Comparison of ENCODE assay signal across 8 cellular contexts in the genomic region with DNA sequence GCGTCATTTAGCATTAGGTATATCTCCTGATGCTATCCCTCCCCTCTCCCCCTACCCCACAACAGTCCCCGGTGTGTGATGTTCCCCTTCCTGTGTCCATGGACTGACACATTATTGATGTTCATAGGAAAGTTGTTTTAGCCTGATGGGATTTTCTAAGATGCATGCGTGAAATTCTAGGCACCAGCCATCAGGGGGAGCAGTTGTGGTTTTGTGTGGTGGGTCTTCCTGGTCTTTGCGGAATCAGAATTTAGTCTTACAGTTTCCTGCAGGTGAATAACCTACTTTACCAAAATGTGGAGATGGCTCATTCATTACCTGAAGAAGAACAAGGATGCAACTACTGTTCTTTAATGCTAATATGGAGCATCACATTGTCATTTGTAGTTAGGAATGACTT.
DNase-seq lines count a peak whose midpoint lies in the region; ATAC-seq and TF ChIP-seq lines count a peak whose summit lies in the region.

No MANE protein-coding gene starts in this region.

- H3K4me1 Mint-ChIP-seq in CD14-positive monocyte = no peaks in the 10 kb centered on the region

- ATAC-seq in HG02759 (IDR thresholded peaks at IDR 0.05; ENCODE audit: unreplicated experiment) = no peak

- TF ChIP-seq POLR2A in ovary (IDR thresholded peaks at IDR 0.05) = no peak

- 22% methylated on average over 4 of the region's 4 CpGs for WGBS in liver
- WGBS in ovary, 3 donors = 84 to 88% (median 88%) methylated on average over 4 of the region's 4 CpGs

- H3K4me3 Mint-ChIP-seq in CD14-positive monocyte = no peak overlapping the region

- intact Hi-C loops in CD14-positive monocyte (cut with micrococcal nuclease) = loop anchor here (5.0 to 10.0 kb wide), 3 partner anchors 456 to 631 kb away; a partner anchor contains a TSS
- intact Hi-C loops in ovary (cut with DNase I) = no loop called here

- H3K27ac Mint-ChIP-seq in CD14-positive monocyte = no peak overlapping the region

- in situ Hi-C loops in astrocyte of the spinal cord (cut with HindIII; ENCODE audit: low sequenced_read_pairs) = no loop called here

- H3K4me3 ChIP-seq in GM12865 (ENCODE audit: low read depth, low read length) (no peak overlapping the region), astrocyte of the spinal cord (ENCODE audit: low read depth, low read length) (no peak overlapping the region), liver (ENCODE audit: low read depth in 1 of 3, low read length in 3 of 3) (no peak overlapping the region), ovary (no peak overlapping the region)

- H3K27ac ChIP-seq in liver (ENCODE audit: low read depth in 1 of 2, low read length in 2 of 2) (no peak overlapping the region), ovary (no peak overlapping the region)

- H3K27me3 ChIP-seq in liver (ENCODE audit: control insufficient read depth in 4 of 4, insufficient read depth in 4 of 4, low read length in 3 of 4) (peaks cover 0 to 5% (median 0%) of the 10 kb centered on the region in 4 donors), ovary (no peaks in the 10 kb centered on the region)

- TF ChIP-seq CTCF in CD14-positive monocyte (IDR thresholded peaks at IDR 0.05) = peak; percentile 76
- peak; percentile 65 for TF ChIP-seq CTCF in GM12865 (IDR thresholded peaks at IDR 0.05; ENCODE audit: insufficient read depth, low read depth, low read length, missing control alignments)
- peak; percentile 67 for TF ChIP-seq CTCF in astrocyte of the spinal cord (IDR thresholded peaks at IDR 0.05; ENCODE audit: low read depth, low read length)
- peak; percentile 70 for TF ChIP-seq CTCF in liver (IDR thresholded peaks at IDR 0.05; ENCODE audit: low read depth, low read length, missing input control)
- no peak for TF ChIP-seq CTCF in ovary (IDR thresholded peaks at IDR 0.05)

- TF ChIP-seq RAD21 in liver (IDR thresholded peaks at IDR 0.05) = peak; percentile 82 to 86

- H3K4me1 ChIP-seq in liver (ENCODE audit: control insufficient read depth in 4 of 4, insufficient read depth in 4 of 4, low read length in 3 of 4) (no peaks in the 10 kb centered on the region), ovary (ENCODE audit: insufficient read depth) (peaks cover 10% of the 10 kb centered on the region)

- H3K36me3 Mint-ChIP-seq in CD14-positive monocyte = no peaks in the 10 kb centered on the region

- peaks cover 2 to 3% (median 2%) of the 10 kb centered on the region in 3 donors for H3K27me3 Mint-ChIP-seq in CD14-positive monocyte (ENCODE audit: low read depth in 3 of 3)

- H3K9me3 Mint-ChIP-seq in CD14-positive monocyte = no peaks in the 10 kb centered on the region

- no peak for TF ChIP-seq EP300 in ovary (IDR thresholded peaks at IDR 0.05)

- no peak overlapping the region for H3K9ac ChIP-seq in liver (ENCODE audit: low read depth in 1 of 2, low read length in 2 of 2)

- H3K36me3 ChIP-seq in liver (ENCODE audit: control insufficient read depth in 4 of 4, insufficient read depth in 3 of 4, low read depth in 1 of 4, low read length in 3 of 4) (no peaks in the 10 kb centered on the region), ovary (no peaks in the 10 kb centered on the region)

- H3K9me3 ChIP-seq in liver (ENCODE audit: control insufficient read depth in 4 of 4, low read length in 3 of 4) (peaks cover 0 to 5% (median 0%) of the 10 kb centered on the region in 4 donors), ovary (no peaks in the 10 kb centered on the region)

- DNase-seq in CD14-positive monocyte (ENCODE audit: low spot score) = no peak
- peak; percentile 71 for DNase-seq in GM12865 (ENCODE audit: low read depth)
- DNase-seq in NCI-H774 (lab: John Stamatoyannopoulos, UW) = peak; percentile 31
- peak; percentile 57 for DNase-seq in astrocyte of the spinal cord (ENCODE audit: low read depth, low spot score)
- no peak for DNase-seq in activated CD4-positive, CD25-positive, alpha-beta regulatory T cell (lab: John Stamatoyannopoulos, UW)
- DNase-seq in ovary = no peak

TF ChIP-seq in liver, 16 proteins besides CTCF, POLR2A, EP300 and RAD21:
- TF ChIP-seq GABPA (IDR thresholded peaks at IDR 0.05 in 1 of 2, conservative IDR thresholded peaks at IDR 0.05 in 1 of 2) (no peak), RXRA (IDR thresholded peaks at IDR 0.05) (no peak), EGR1 (IDR thresholded peaks at IDR 0.05; ENCODE audit: low read depth in 2 of 2) (no peak), HNF4A (conservative IDR thresholded peaks at IDR 0.05) (no peak), NR2F2 (IDR thresholded peaks at IDR 0.05) (no peak), SP1 (IDR thresholded peaks at IDR 0.05) (no peak), YY1 (IDR thresholded peaks at IDR 0.05) (no peak)
- TF ChIP-seq, protein P1, sequence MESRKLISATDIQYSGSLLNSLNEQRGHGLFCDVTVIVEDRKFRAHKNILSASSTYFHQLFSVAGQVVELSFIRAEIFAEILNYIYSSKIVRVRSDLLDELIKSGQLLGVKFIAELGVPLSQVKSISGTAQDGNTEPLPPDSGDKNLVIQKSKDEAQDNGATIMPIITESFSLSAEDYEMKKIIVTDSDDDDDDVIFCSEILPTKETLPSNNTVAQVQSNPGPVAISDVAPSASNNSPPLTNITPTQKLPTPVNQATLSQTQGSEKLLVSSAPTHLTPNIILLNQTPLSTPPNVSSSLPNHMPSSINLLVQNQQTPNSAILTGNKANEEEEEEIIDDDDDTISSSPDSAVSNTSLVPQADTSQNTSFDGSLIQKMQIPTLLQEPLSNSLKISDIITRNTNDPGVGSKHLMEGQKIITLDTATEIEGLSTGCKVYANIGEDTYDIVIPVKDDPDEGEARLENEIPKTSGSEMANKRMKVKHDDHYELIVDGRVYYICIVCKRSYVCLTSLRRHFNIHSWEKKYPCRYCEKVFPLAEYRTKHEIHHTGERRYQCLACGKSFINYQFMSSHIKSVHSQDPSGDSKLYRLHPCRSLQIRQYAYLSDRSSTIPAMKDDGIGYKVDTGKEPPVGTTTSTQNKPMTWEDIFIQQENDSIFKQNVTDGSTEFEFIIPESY (IDR thresholded peaks at IDR 0.05) = no peak

Comparison
In these comparisons a context has a peak if more than half of its experiments do, and no peak if none do; other contexts are left out.
1. DNase-seq: peak in GM12865 (single experiment), NCI-H774 (single experiment) and astrocyte of the spinal cord (single experiment); none in CD14-positive monocyte (single experiment), activated CD4-positive, CD25-positive, alpha-beta regulatory T cell (0 of 4) and ovary (0 of 5).
2. CTCF ChIP-seq: peak in CD14-positive monocyte (single experiment), GM12865 (single experiment), astrocyte of the spinal cord (single experiment) and liver (single experiment); none in ovary (0 of 3).
3. intact Hi-C loops: an anchor here in CD14-positive monocyte (5.0 to 10.0 kb wide); none called in ovary.